Comparison of ENCODE assay signal across 10 cellular contexts in the genomic region with DNA sequence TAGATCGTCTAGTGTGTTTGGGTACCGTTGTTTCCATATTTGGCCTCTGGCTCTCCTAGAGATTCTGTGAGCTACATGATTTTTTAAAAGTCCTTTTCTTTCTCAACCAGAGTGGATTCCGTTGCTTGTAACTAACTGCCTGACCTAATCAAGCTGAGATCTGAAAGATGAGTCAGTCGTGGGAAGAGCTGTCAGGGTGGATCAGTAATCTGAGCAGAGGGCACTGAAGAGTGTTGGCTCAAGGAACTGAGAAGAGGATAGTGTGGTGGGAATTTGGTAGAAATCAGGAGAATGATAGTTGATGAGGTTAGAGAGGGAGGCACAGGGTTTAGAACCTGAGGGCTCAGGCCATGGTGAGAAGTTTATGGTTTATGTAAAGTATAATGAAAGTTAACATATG. TPM values are rescaled to one million over a fixed set of nuclear protein-coding genes. Genes with fewer than 3 reads are reported as not detected.
DNase-seq lines count a peak whose midpoint lies in the region; ATAC-seq, FAIRE-seq and TF ChIP-seq lines count a peak whose summit lies in the region.
"Had no signal": no experiment of that assay in that cellular context is flagged by ENCODE, and none has a peak within 500 bp of the region (broad histone marks: within the 10 kb centered on the region; RNA-seq: fewer than 3 reads in every experiment).

No MANE protein-coding gene starts in this region.

- TF ChIP-seq POLR2A in H54 (IDR thresholded peaks at IDR 0.05; ENCODE audit: low read depth, low read length), result no peak

- no peak for ATAC-seq in HG02623 (IDR thresholded peaks at IDR 0.05; ENCODE audit: unreplicated experiment)

- H3K36me3 Mint-ChIP-seq in activated T-helper 1 cell treated with anti-CD3 and anti-CD28 coated beads, Interleukin-12 subunit alpha, Interleukin-12 subunit beta, Interleukin-2, Interleukin-4 antibody, amounts not matched to agents 30 ng/mL and 10 ng/mL and 1 ng/mL, durations not matched to agents 14 hours and 24 hours and 36 hours (ENCODE audit: low read depth), result peaks cover 44% of the 10 kb centered on the region

- H3K4me1 Mint-ChIP-seq in activated T-helper 1 cell treated with anti-CD3 and anti-CD28 coated beads, Interleukin-12 subunit alpha, Interleukin-12 subunit beta, Interleukin-2, Interleukin-4 antibody, amounts not matched to agents 30 ng/mL and 10 ng/mL and 1 ng/mL, durations not matched to agents 14 hours and 24 hours and 36 hours (ENCODE audit: low read depth), result peaks cover 70% of the 10 kb centered on the region

- FAIRE-seq in H54 (lab: Jason Lieb, UNC), result peak; percentile 76

- H3K27me3 Mint-ChIP-seq in activated T-helper 1 cell treated with anti-CD3 and anti-CD28 coated beads, Interleukin-12 subunit alpha, Interleukin-12 subunit beta, Interleukin-2, Interleukin-4 antibody, amounts not matched to agents 30 ng/mL and 10 ng/mL and 1 ng/mL, durations not matched to agents 14 hours and 24 hours and 36 hours (ENCODE audit: insufficient read depth), result no peaks in the 10 kb centered on the region

- H3K4me3 Mint-ChIP-seq in activated T-helper 1 cell treated with anti-CD3 and anti-CD28 coated beads, Interleukin-12 subunit alpha, Interleukin-12 subunit beta, Interleukin-2, Interleukin-4 antibody, amounts not matched to agents 30 ng/mL and 10 ng/mL and 1 ng/mL, durations not matched to agents 14 hours and 24 hours and 36 hours, result no peak overlapping the region

- peak; percentile 68 for DNase-seq in A172 (ENCODE audit: low spot score)
- DNase-seq in H54 (ENCODE audit: insufficient read length, low spot score), result peak; percentile 10
- no peak for DNase-seq in activated T-helper 1 cell treated with anti-CD3 and anti-CD28 coated beads, Interleukin-12 subunit alpha, Interleukin-12 subunit beta, Interleukin-2, Interleukin-4 antibody, amounts not matched to agents 30 ng/mL and 10 ng/mL and 1 ng/mL, durations not matched to agents 14 hours and 24 hours and 36 hours (ENCODE audit: low spot score)
- DNase-seq in kidney glomerular epithelial cell (lab: John Stamatoyannopoulos, UW), result peak; percentile 55
- no peak for DNase-seq in NCI-H2081 (lab: John Stamatoyannopoulos, UW)
- no peak for DNase-seq in NCI-H82 treated with DMSO at 0.1 percent for 48 hours (lab: John Stamatoyannopoulos, UW; ENCODE audit: unreplicated experiment)
- DNase-seq in globus pallidus (ENCODE audit: low spot score), result no peak
- DNase-seq: Caco-2, NCI-H146 had no signal

- peak overlapping the region; percentile 68 for H3K27ac Mint-ChIP-seq in activated T-helper 1 cell treated with anti-CD3 and anti-CD28 coated beads, Interleukin-12 subunit alpha, Interleukin-12 subunit beta, Interleukin-2, Interleukin-4 antibody, amounts not matched to agents 30 ng/mL and 10 ng/mL and 1 ng/mL, durations not matched to agents 14 hours and 24 hours and 36 hours

- peaks cover 3% of the 10 kb centered on the region for H3K9me3 Mint-ChIP-seq in activated T-helper 1 cell treated with anti-CD3 and anti-CD28 coated beads, Interleukin-12 subunit alpha, Interleukin-12 subunit beta, Interleukin-2, Interleukin-4 antibody, amounts not matched to agents 30 ng/mL and 10 ng/mL and 1 ng/mL, durations not matched to agents 14 hours and 24 hours and 36 hours

- intact Hi-C loops in activated T-helper 1 cell treated with anti-CD3 and anti-CD28 coated beads, Interleukin-12 subunit alpha, Interleukin-12 subunit beta, Interleukin-2, Interleukin-4 antibody, amounts not matched to agents 30 ng/mL and 10 ng/mL and 1 ng/mL, durations not matched to agents 14 hours and 24 hours and 36 hours (cut with micrococcal nuclease), result no loop called here

RNA-seq across cellular contexts. Expression of a gene that starts 52.2 kb away (rescaled TPM):
- total RNA-seq in A172 (2014; rRNA removed; shearing (Covaris generic)), result 9.4 and 9.5 TPM in 2 replicates
- 54.3 and 57.2 TPM in 2 replicates for total RNA-seq in activated T-helper 1 cell treated with anti-CD3 and anti-CD28 coated beads, Interleukin-12 subunit alpha, Interleukin-12 subunit beta, Interleukin-2, Interleukin-4 antibody, amounts not matched to agents 30 ng/mL and 10 ng/mL and 1 ng/mL, durations not matched to agents 14 hours and 24 hours and 36 hours

Comparison
In these comparisons a context has a peak if more than half of its experiments do, and no peak if none do; other contexts are left out.
1. DNase-seq: peak in A172 (single experiment), H54 (single experiment) and kidney glomerular epithelial cell (single experiment); none in activated T-helper 1 cell treated with anti-CD3 and anti-CD28 coated beads, Interleukin-12 subunit alpha, Interleukin-12 subunit beta, Interleukin-2, Interleukin-4 antibody, amounts not matched to agents 30 ng/mL and 10 ng/mL and 1 ng/mL, durations not matched to agents 14 hours and 24 hours and 36 hours (single experiment), NCI-H2081 (0 of 2), NCI-H82 treated with DMSO at 0.1 percent for 48 hours (single experiment) and globus pallidus (single experiment).